2 cellular contexts compared by ENCODE assay signal in genomic region chr11:67667490-67668190, GRCh38.
A peak's percentile ranks its signal among the peaks of the same experiment; 100 is the strongest.
TF ChIP-seq lines count a peak whose summit lies in the region.

No MANE protein-coding gene starts in this region.

TF ChIP-seq in HEK293, 187 proteins besides CTCF, POLR2A, EP300 and RAD21:
- peak; percentile 63 for TF ChIP-seq ZFHX2 (tag by site-specific recombination; conservative IDR thresholded peaks at IDR 0.05)
- no peak for TF ChIP-seq ZNF214 (tag by site-specific recombination; IDR thresholded peaks at IDR 0.05; ENCODE audit: borderline replicate concordance)
- no peak for TF ChIP-seq ZNF626 (tag by site-specific recombination; IDR thresholded peaks at IDR 0.05)
- TF ChIP-seq ZNF341 (tag by site-specific recombination; IDR thresholded peaks at IDR 0.05; ENCODE audit: low read depth): peak; percentile 82
- TF ChIP-seq WT1 (tag by site-specific recombination; IDR thresholded peaks at IDR 0.05): no peak
- peak; percentile 50 for TF ChIP-seq EGR2 (tag by site-specific recombination; IDR thresholded peaks at IDR 0.05; ENCODE audit: low read depth)
- TF ChIP-seq GLIS2 (tag by site-specific recombination; IDR thresholded peaks at IDR 0.05): peak; percentile 54

TF ChIP-seq in GM12878, 131 proteins besides CTCF, POLR2A, EP300 and RAD21:
- peak; percentile 65 for TF ChIP-seq MEF2B (IDR thresholded peaks at IDR 0.05; ENCODE audit: partially characterized antibody, poor library complexity, severe bottlenecking)
- no peak for TF ChIP-seq CUX1 (IDR thresholded peaks at IDR 0.05; ENCODE audit: insufficient replicate concordance, low read depth, low read length)
- TF ChIP-seq IRF4 (IDR thresholded peaks at IDR 0.05; ENCODE audit: low read depth, low read length): no peak
- no peak for TF ChIP-seq ZBTB11 (CRISPR knock-in tag; IDR thresholded peaks at IDR 0.05)
- 0 out of 3 replicates have a peak, but pooled peaks of 1 of the 2 experiments have one; percentile 43 for TF ChIP-seq EGR1 (IDR thresholded peaks at IDR 0.05; ENCODE audit: borderline replicate concordance in 1 of 2, low read depth in 2 of 2, low read length in 2 of 2)
- no peak; the same call in 1 of the 2 replicates for TF ChIP-seq RUNX3 (IDR thresholded peaks at IDR 0.05; ENCODE audit: low read length)
- TF ChIP-seq ZZZ3 (IDR thresholded peaks at IDR 0.05; ENCODE audit: control insufficient read depth, insufficient read length, low read depth): no peak
- no peak for TF ChIP-seq MEF2A (IDR thresholded peaks at IDR 0.05; ENCODE audit: insufficient read depth, low read depth, low read length)
- TF ChIP-seq MYC (IDR thresholded peaks at IDR 0.05; ENCODE audit: insufficient read depth, insufficient read length, insufficient replicate concordance, low read length, severe bottlenecking): no peak
- no peak for TF ChIP-seq BACH1 (IDR thresholded peaks at IDR 0.05; ENCODE audit: borderline replicate concordance)
